ENCODE assay signal across 1 cellular context in genomic region chr2:160226367-160226766, GRCh38.
TF ChIP-seq lines count a peak whose summit lies in the region.

No MANE protein-coding gene starts in this region.

TF ChIP-seq in SK-N-SH, 30 proteins besides CTCF, POLR2A, EP300 and RAD21 (continued from another document):
- TF ChIP-seq, protein P1, sequence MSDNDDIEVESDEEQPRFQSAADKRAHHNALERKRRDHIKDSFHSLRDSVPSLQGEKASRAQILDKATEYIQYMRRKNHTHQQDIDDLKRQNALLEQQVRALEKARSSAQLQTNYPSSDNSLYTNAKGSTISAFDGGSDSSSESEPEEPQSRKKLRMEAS (IDR thresholded peaks at IDR 0.05; ENCODE audit: low read depth) = no peak
- TF ChIP-seq PBX3 (IDR thresholded peaks at IDR 0.05) = no peak
- TF ChIP-seq NFIC (IDR thresholded peaks at IDR 0.05; ENCODE audit: borderline replicate concordance) = no peak
- TF ChIP-seq YY1 (IDR thresholded peaks at IDR 0.05; ENCODE audit: low read depth) = no peak
- no peak for TF ChIP-seq MEF2A (IDR thresholded peaks at IDR 0.05; ENCODE audit: borderline replicate concordance, low read depth)
- TF ChIP-seq TAF1 (IDR thresholded peaks at IDR 0.05; ENCODE audit: borderline replicate concordance, low read depth, low read length) = no peak
